In the genomic region with DNA sequence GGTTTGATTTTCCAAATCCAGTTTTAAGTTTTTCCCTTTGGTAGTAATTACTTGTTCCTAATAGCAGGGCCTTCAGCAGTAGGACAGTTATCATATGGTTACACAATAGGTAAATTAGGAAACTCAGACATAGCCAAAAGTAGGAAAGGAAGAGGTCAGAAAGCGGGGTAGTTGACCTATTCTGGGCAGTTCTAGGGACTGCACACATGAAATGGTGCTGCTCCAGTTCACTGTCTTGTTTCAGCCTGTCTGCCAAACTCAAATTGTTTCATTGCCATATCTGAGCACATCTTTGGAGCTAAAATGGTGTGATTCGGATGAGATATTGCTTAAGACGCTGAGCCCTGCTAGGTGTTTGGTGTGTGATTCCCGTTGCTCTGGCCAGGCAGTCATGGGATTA, we compare ENCODE assay signal across 21 cellular contexts. TPM values are rescaled to one million over a fixed set of nuclear protein-coding genes. Genes with fewer than 3 reads are reported as not detected.
DNase-seq lines count a peak whose midpoint lies in the region; ATAC-seq and TF ChIP-seq lines count a peak whose summit lies in the region.
"Had no signal": no experiment of that assay in that cellular context is flagged by ENCODE, and none has a peak within 500 bp of the region (broad histone marks: within the 10 kb centered on the region; RNA-seq: fewer than 3 reads in every experiment).

No MANE protein-coding gene starts in this region.

- no peak overlapping the region for H3K9ac ChIP-seq in mesenchymal stem cell (ENCODE audit: low read length)

- 93% methylated on average over 4 of the region's 4 CpGs for WGBS in mesenchymal stem cell

- no peaks in the 10 kb centered on the region for H3K9me3 Mint-ChIP-seq in WTC11
- H3K9me3 Mint-ChIP-seq: CD4-positive, CD25-positive, alpha-beta regulatory T cell had no signal

- no peaks in the 10 kb centered on the region for H3K27me3 ChIP-seq in HL-60 (ENCODE audit: insufficient read depth, poor library complexity, severe bottlenecking)
- no peaks in the 10 kb centered on the region for H3K27me3 ChIP-seq in mesenchymal stem cell (ENCODE audit: control insufficient read depth in 1 of 2, insufficient read depth in 1 of 2, low read length in 2 of 2)

- H3K4me1 ChIP-seq in mesenchymal stem cell (ENCODE audit: control insufficient read depth, insufficient read depth, low read depth, low read length): no peaks in the 10 kb centered on the region

- H3K4me3 Mint-ChIP-seq in WTC11: no peak overlapping the region
- H3K4me3 Mint-ChIP-seq: CD4-positive, CD25-positive, alpha-beta regulatory T cell had no signal

- H3K4me3 ChIP-seq in HL-60 (replicated peaks; ENCODE audit: insufficient read depth, low read length) (no peak overlapping the region), mesenchymal stem cell (ENCODE audit: insufficient read depth in 1 of 2, low read depth in 1 of 2, low read length in 2 of 2) (no peak overlapping the region)
- H3K4me3 ChIP-seq: SK-N-MC had no signal

- H4K91ac ChIP-seq in mesenchymal stem cell (ENCODE audit: low read length): peak overlapping the region; percentile 39

- H3K36me3 ChIP-seq in mesenchymal stem cell (ENCODE audit: control insufficient read depth in 1 of 2, insufficient read depth in 2 of 2, low read depth in 1 of 2, low read length in 2 of 2): peaks cover 0 to 26% of the 10 kb centered on the region in 2 experiments

- H3K27ac ChIP-seq in HL-60 (replicated peaks): no peak overlapping the region
- H3K27ac ChIP-seq in mesenchymal stem cell (ENCODE audit: low read length, poor library complexity, severe bottlenecking): no peak overlapping the region
- H3K27ac ChIP-seq: RWPE1, SK-N-MC had no signal

- H2AK5ac ChIP-seq in mesenchymal stem cell (ENCODE audit: low read length, severe bottlenecking): no peak overlapping the region

- H3K4me1 Mint-ChIP-seq in WTC11: peaks cover 18% of the 10 kb centered on the region

- peak; percentile 2 for DNase-seq in SIG-M5 treated with dmso at 0.1 percent for 504 hours (lab: John Stamatoyannopoulos, UW; ENCODE audit: unreplicated experiment)
- DNase-seq in SIG-M5 (lab: John Stamatoyannopoulos, UW): no peak
- peak; percentile 1 to 24 for DNase-seq in HL-60 (ENCODE audit: low read depth in 1 of 2, low spot score in 1 of 2)
- DNase-seq in WTC11 (ENCODE audit: low spot score): no peak
- DNase-seq in mesenchymal stem cell: no peak
- no peak for DNase-seq in kidney glomerular epithelial cell (lab: John Stamatoyannopoulos, UW)
- DNase-seq: 8988T; ACHN; CD4-positive, CD25-positive, alpha-beta regulatory T cell; KBM-7; NCI-H1048; NCI-H1694; NCI-H2029 treated with DMSO at 0.1 percent for 48 hours; NCI-H2227 treated with DMSO at 0.1 percent for 48 hours; NCI-H526 treated with DMSO at 0.1 percent for 48 hours; SHP77 had no signal

- no peak overlapping the region for H3K14ac ChIP-seq in mesenchymal stem cell (ENCODE audit: low read length in 2 of 2)

- no peaks in the 10 kb centered on the region for H3K27me3 Mint-ChIP-seq in WTC11 (ENCODE audit: low read depth)
- H3K27me3 Mint-ChIP-seq: CD4-positive, CD25-positive, alpha-beta regulatory T cell had no signal

- no peak overlapping the region for H3K18ac ChIP-seq in mesenchymal stem cell (ENCODE audit: low read depth in 1 of 2, low read length in 2 of 2)

- H3K9me3 ChIP-seq in mesenchymal stem cell (ENCODE audit: control insufficient read depth, low read length): no peaks in the 10 kb centered on the region

- no peaks in the 10 kb centered on the region for H3K36me3 Mint-ChIP-seq in WTC11

- peaks cover under 1% of the 10 kb centered on the region for H3K79me1 ChIP-seq in mesenchymal stem cell (replicated peaks; ENCODE audit: low read length, poor library complexity, severe bottlenecking)

- H2BK12ac ChIP-seq in mesenchymal stem cell (ENCODE audit: low read length in 2 of 2): no peak overlapping the region

- H2AFZ ChIP-seq in mesenchymal stem cell (ENCODE audit: low read depth, low read length): no peak overlapping the region

- H3K23ac ChIP-seq in mesenchymal stem cell (ENCODE audit: low read length in 2 of 2): no peak overlapping the region

- POLR2A ChIA-PET in WTC11 (lab: Charles Lee): no interaction called here

- no peak overlapping the region for H2BK5ac ChIP-seq in mesenchymal stem cell (ENCODE audit: low read depth, low read length, poor library complexity, severe bottlenecking)

- ATAC-seq in WTC11 (no peak), GM21717 (IDR thresholded peaks at IDR 0.05; ENCODE audit: unreplicated experiment) (no peak), GM18907 (IDR thresholded peaks at IDR 0.05; ENCODE audit: unreplicated experiment) (no peak)
- ATAC-seq: Panc1 had no signal

- H2BK120ac ChIP-seq in mesenchymal stem cell (ENCODE audit: low read depth, low read length): no peak overlapping the region

- no peak overlapping the region for H3K4ac ChIP-seq in mesenchymal stem cell (ENCODE audit: low read depth in 1 of 2, low read length in 2 of 2)

- CTCF ChIA-PET in WTC11 (lab: Charles Lee): no interaction called here

- H4K8ac ChIP-seq in mesenchymal stem cell (ENCODE audit: low read length): no peak overlapping the region

- TF ChIP-seq CTCF in HL-60 (IDR thresholded peaks at IDR 0.05; ENCODE audit: insufficient read depth, low read length) (no peak), WTC11 (IDR thresholded peaks at IDR 0.05) (no peak)

- H2BK15ac ChIP-seq in mesenchymal stem cell (ENCODE audit: low read depth, poor library complexity, severe bottlenecking): no peak overlapping the region

- peak overlapping the region; percentile 16 for H3K27ac Mint-ChIP-seq in WTC11

- no peak overlapping the region for H3K4me2 ChIP-seq in mesenchymal stem cell (ENCODE audit: low read length, poor library complexity, severe bottlenecking)

TF ChIP-seq in WTC11, 78 proteins besides CTCF, POLR2A, EP300 and RAD21:
- TF ChIP-seq ZBTB21 (CRISPR knock-in tag; IDR thresholded peaks at IDR 0.05; ENCODE audit: borderline replicate concordance): no peak
- TF ChIP-seq ZNF416 (CRISPR knock-in tag; IDR thresholded peaks at IDR 0.05): no peak
- no peak for TF ChIP-seq E2F1 (CRISPR knock-in tag; IDR thresholded peaks at IDR 0.05)
- TF ChIP-seq, protein P1, sequence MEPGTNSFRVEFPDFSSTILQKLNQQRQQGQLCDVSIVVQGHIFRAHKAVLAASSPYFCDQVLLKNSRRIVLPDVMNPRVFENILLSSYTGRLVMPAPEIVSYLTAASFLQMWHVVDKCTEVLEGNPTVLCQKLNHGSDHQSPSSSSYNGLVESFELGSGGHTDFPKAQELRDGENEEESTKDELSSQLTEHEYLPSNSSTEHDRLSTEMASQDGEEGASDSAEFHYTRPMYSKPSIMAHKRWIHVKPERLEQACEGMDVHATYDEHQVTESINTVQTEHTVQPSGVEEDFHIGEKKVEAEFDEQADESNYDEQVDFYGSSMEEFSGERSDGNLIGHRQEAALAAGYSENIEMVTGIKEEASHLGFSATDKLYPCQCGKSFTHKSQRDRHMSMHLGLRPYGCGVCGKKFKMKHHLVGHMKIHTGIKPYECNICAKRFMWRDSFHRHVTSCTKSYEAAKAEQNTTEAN (CRISPR knock-in tag; IDR thresholded peaks at IDR 0.05): no peak
- no peak for TF ChIP-seq PRRX2 (CRISPR knock-in tag; IDR thresholded peaks at IDR 0.05)
- TF ChIP-seq NFE2L1 (CRISPR knock-in tag; IDR thresholded peaks at IDR 0.05): no peak
- no peak for TF ChIP-seq ZNF425 (CRISPR knock-in tag; conservative IDR thresholded peaks at IDR 0.05)
- TF ChIP-seq, protein P2, sequence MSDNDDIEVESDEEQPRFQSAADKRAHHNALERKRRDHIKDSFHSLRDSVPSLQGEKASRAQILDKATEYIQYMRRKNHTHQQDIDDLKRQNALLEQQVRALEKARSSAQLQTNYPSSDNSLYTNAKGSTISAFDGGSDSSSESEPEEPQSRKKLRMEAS (CRISPR knock-in tag; IDR thresholded peaks at IDR 0.05): no peak
- TF ChIP-seq, protein P3, sequence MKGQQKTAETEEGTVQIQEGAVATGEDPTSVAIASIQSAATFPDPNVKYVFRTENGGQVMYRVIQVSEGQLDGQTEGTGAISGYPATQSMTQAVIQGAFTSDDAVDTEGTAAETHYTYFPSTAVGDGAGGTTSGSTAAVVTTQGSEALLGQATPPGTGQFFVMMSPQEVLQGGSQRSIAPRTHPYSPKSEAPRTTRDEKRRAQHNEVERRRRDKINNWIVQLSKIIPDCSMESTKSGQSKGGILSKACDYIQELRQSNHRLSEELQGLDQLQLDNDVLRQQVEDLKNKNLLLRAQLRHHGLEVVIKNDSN (CRISPR knock-in tag; IDR thresholded peaks at IDR 0.05): no peak
- TF ChIP-seq FOXP1 (CRISPR knock-in tag; IDR thresholded peaks at IDR 0.05; ENCODE audit: borderline replicate concordance): no peak

RNA-seq across cellular contexts. Expression of gene TANGO6, which starts 56.7 kb away (rescaled TPM):
- total RNA-seq in WTC11 (2021): 12.0 to 15.6 TPM (median 12.6 TPM) in 3 replicates
- polyA plus RNA-seq in mesenchymal stem cell (2013, experiment 1 of 2): 4.0 TPM
- 3.9 TPM for polyA plus RNA-seq in mesenchymal stem cell (2013, experiment 2 of 2)

Comparison
In these comparisons a context has a peak if more than half of its experiments do, and no peak if none do; other contexts are left out.
1. DNase-seq: peak in SIG-M5 treated with dmso at 0.1 percent for 504 hours (single experiment) and HL-60 (2 of 2); none in SIG-M5 (single experiment), WTC11 (single experiment), mesenchymal stem cell (single experiment) and kidney glomerular epithelial cell (single experiment).